15 cellular contexts compared by ENCODE assay signal in the genomic region with DNA sequence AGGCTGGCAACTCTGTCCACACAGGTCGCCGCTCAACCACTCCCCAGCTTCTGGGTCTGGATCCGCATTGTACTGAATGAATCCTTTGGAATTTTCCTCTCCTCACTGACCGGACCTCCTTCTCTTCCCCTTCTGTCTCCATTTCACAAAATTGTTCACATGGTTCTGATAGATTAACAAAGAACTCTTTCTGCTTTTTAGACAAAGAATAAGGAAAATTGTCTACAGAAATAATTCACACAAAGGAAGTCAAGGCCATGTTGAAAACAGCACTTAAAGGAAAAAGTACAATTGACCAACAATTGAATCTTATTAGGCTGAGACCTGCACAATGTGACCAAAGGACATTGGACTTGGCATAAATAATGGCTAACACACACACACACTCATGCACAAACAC.
A peak's percentile ranks its signal among the peaks of the same experiment; 100 is the strongest.
DNase-seq lines count a peak whose midpoint lies in the region; ATAC-seq and TF ChIP-seq lines count a peak whose summit lies in the region.
"Had no signal": no experiment of that assay in that cellular context is flagged by ENCODE, and none has a peak within 500 bp of the region (broad histone marks: within the 10 kb centered on the region; RNA-seq: fewer than 3 reads in every experiment).

No MANE protein-coding gene starts in this region.

- TF ChIP-seq POLR2A in breast epithelium (IDR thresholded peaks at IDR 0.05) (no peak), stomach (IDR thresholded peaks at IDR 0.05) (no peak)

- no peak for TF ChIP-seq EP300 in stomach (IDR thresholded peaks at IDR 0.05)

- no peak for ATAC-seq in T-cell (replicated peaks in 1 of 4)
- ATAC-seq: A549 had no signal

- peak overlapping the region; percentile 19 to 54 for H3K27ac ChIP-seq in breast epithelium
- H3K27ac ChIP-seq in stomach: no peak overlapping the region
- H3K27ac ChIP-seq: 22Rv1, A549, C4-2B had no signal

- peaks cover 0 to 5% of the 10 kb centered on the region in 2 donors for H3K4me1 ChIP-seq in breast epithelium
- peaks cover 0 to 17% (median 13%) of the 10 kb centered on the region in 4 donors for H3K4me1 ChIP-seq in stomach
- H3K4me1 ChIP-seq: A549, Caco-2 had no signal

- H3K4me1 Mint-ChIP-seq in MCF 10A (ENCODE audit: insufficient read depth, unreplicated experiment) (no peaks in the 10 kb centered on the region), T-cell (no peaks in the 10 kb centered on the region)

- CTCF ChIA-PET in MCF 10A (lab: Yijun Ruan, JAX) (interaction anchor here (0.6 kb wide), 1 partner anchor 404 kb away, joined by 3 read pairs; no protein-coding TSS in a partner anchor), T-cell (lab: Charles Lee) (no interaction called here)

- H3K4me3 Mint-ChIP-seq in MCF 10A (ENCODE audit: unreplicated experiment) (no peak overlapping the region), T-cell (no peak overlapping the region)
- H3K4me3 Mint-ChIP-seq: CD4-positive, alpha-beta T cell had no signal

- H3K9me3 ChIP-seq in breast epithelium (peaks cover 0 to 18% of the 10 kb centered on the region in 2 donors), stomach (peaks cover 0 to 22% (median 9%) of the 10 kb centered on the region in 4 donors)

- POLR2A ChIA-PET in MCF 10A (lab: Yijun Ruan, JAX) (no interaction called here), T-cell (lab: Charles Lee) (no interaction called here)

- no peaks in the 10 kb centered on the region for H3K36me3 Mint-ChIP-seq in MCF 10A (ENCODE audit: insufficient read depth, unreplicated experiment)
- no peaks in the 10 kb centered on the region for H3K36me3 Mint-ChIP-seq in T-cell

- WGBS in stomach, 5 donors: 88 to 94% (median 89%) methylated on average over 4 of the region's 4 CpGs

- H3K4me3 ChIP-seq in breast epithelium (no peak overlapping the region), stomach (no peak overlapping the region)
- H3K4me3 ChIP-seq: A549 had no signal

- intact Hi-C loops in breast epithelium (cut with DNase I; ENCODE audit: low total_unique reads): loop anchor here (1.0 kb wide), 1 partner anchor 10 kb away; no protein-coding TSS in a partner anchor
- intact Hi-C loops in MCF 10A (cut with micrococcal nuclease): no loop called here
- intact Hi-C loops in stomach (cut with DNase I; ENCODE audit: low total_unique reads): no loop called here

- DNase-seq in breast epithelium (ENCODE audit: low spot score in 2 of 2): no peak
- no peak for DNase-seq in MCF 10A (ENCODE audit: unreplicated experiment)
- DNase-seq in globus pallidus (ENCODE audit: low spot score): peak; percentile 55
- peak; percentile 16 for DNase-seq in stomach
- no peak for DNase-seq in HUDEP-2 (lab: John Stamatoyannopoulos, UW; ENCODE audit: unreplicated experiment in 76 of 76)
- no peak for DNase-seq in T-cell
- no peak for DNase-seq in stimulated activated CD4-positive, alpha-beta T cell treated with anti-CD3 and anti-CD28 coated beads, Interleukin-4, amount 100 ng/mL, for 4 hours
- DNase-seq: AML-193; Caco-2; CD4-positive, alpha-beta T cell; GOT3 had no signal

- H3K36me3 ChIP-seq in breast epithelium: no peaks in the 10 kb centered on the region
- no peaks in the 10 kb centered on the region for H3K36me3 ChIP-seq in stomach

- no peak overlapping the region for H3K27ac Mint-ChIP-seq in MCF 10A (ENCODE audit: low read depth, unreplicated experiment)
- no peak overlapping the region for H3K27ac Mint-ChIP-seq in T-cell
- H3K27ac Mint-ChIP-seq: CD4-positive, alpha-beta T cell; H9 had no signal

- H3K27me3 Mint-ChIP-seq in MCF 10A (ENCODE audit: insufficient read depth, unreplicated experiment) (no peaks in the 10 kb centered on the region), T-cell (peaks cover 9 to 15% of the 10 kb centered on the region in 2 donors)

- H3K9me3 Mint-ChIP-seq in MCF 10A (ENCODE audit: unreplicated experiment) (peaks cover 34% of the 10 kb centered on the region), T-cell (peaks cover 5 to 32% (median 15%) of the 10 kb centered on the region in 3 donors)

- H3K27me3 ChIP-seq in breast epithelium (no peaks in the 10 kb centered on the region), stomach (peaks cover 0 to 8% (median 0%) of the 10 kb centered on the region in 3 donors)

- BruUV-seq in MCF 10A (replicated peaks; lab: Mats Ljungman, UMichigan): no TSS peak

- TF ChIP-seq CTCF in breast epithelium (IDR thresholded peaks at IDR 0.05): no peak
- no peak for TF ChIP-seq CTCF in MCF 10A (IDR thresholded peaks at IDR 0.05; ENCODE audit: unreplicated experiment)
- TF ChIP-seq CTCF in stomach (IDR thresholded peaks at IDR 0.05): no peak

Comparison
In these comparisons a context has a peak if more than half of its experiments do, and no peak if none do; other contexts are left out.
1. DNase-seq: peak in globus pallidus (single experiment) and stomach (single experiment); none in breast epithelium (0 of 2), MCF 10A (single experiment), HUDEP-2 (0 of 76), T-cell (0 of 34) and stimulated activated CD4-positive, alpha-beta T cell treated with anti-CD3 and anti-CD28 coated beads, Interleukin-4, amount 100 ng/mL, for 4 hours (0 of 2).
2. H3K27ac ChIP-seq: peak in breast epithelium (2 of 2); none in stomach (0 of 5).